22 cellular contexts compared by ENCODE assay signal in genomic region chr6:145621776-145622175, GRCh38.
A peak's percentile ranks its signal among the peaks of the same experiment; 100 is the strongest.
DNase-seq lines count a peak whose midpoint lies in the region; ATAC-seq and TF ChIP-seq lines count a peak whose summit lies in the region.
"Had no signal": no experiment of that assay in that cellular context is flagged by ENCODE, and none has a peak within 500 bp of the region (broad histone marks: within the 10 kb centered on the region; RNA-seq: fewer than 3 reads in every experiment).

No MANE protein-coding gene starts in this region.

- no peak overlapping the region for H3K27ac Mint-ChIP-seq in natural killer cell treated with Interleukin-12 subunit alpha and Interleukin-12 subunit beta and Interleukin-15 and Interleukin-18, amount 100 ng/mL, for 72 hours
- H3K27ac Mint-ChIP-seq: activated T-helper 17 cell treated with anti-CD3 and anti-CD28 coated beads, Interleukin-2, amount 50 U/mL, for 72 hours; stimulated activated naive B cell treated with anti-CD40 and anti-IgM and Interleukin-4, amounts not matched to agents 10 μg/mL and 1 μg/mL and 100 μg/mL, for 72 hours had no signal

- ATAC-seq in GM19351 (IDR thresholded peaks at IDR 0.05; ENCODE audit: unreplicated experiment) (peak; percentile 65), GM21717 (IDR thresholded peaks at IDR 0.05; ENCODE audit: unreplicated experiment) (peak; percentile 78), HG03103 (IDR thresholded peaks at IDR 0.05; ENCODE audit: low read depth, unreplicated experiment) (peak; percentile 52)
- no peak for ATAC-seq in natural killer cell treated with Interleukin-12 subunit alpha and Interleukin-12 subunit beta and Interleukin-15 and Interleukin-18, amount 100 ng/mL, for 72 hours
- ATAC-seq: activated T-helper 17 cell treated with anti-CD3 and anti-CD28 coated beads, Interleukin-2, amount 50 U/mL, for 72 hours; gastroesophageal sphincter; K562; Panc1; stimulated activated naive B cell treated with anti-CD40 and anti-IgM and Interleukin-4, amounts not matched to agents 10 μg/mL and 1 μg/mL and 100 μg/mL, for 72 hours had no signal

- H3K4me3 Mint-ChIP-seq in natural killer cell treated with Interleukin-12 subunit alpha and Interleukin-12 subunit beta and Interleukin-15 and Interleukin-18, amount 100 ng/mL, for 72 hours, result no peak overlapping the region
- H3K4me3 Mint-ChIP-seq: activated T-helper 17 cell treated with anti-CD3 and anti-CD28 coated beads, Interleukin-2, amount 50 U/mL, for 72 hours; stimulated activated naive B cell treated with anti-CD40 and anti-IgM and Interleukin-4, amounts not matched to agents 10 μg/mL and 1 μg/mL and 100 μg/mL, for 72 hours had no signal

- no peaks in the 10 kb centered on the region for H3K36me3 Mint-ChIP-seq in natural killer cell treated with Interleukin-12 subunit alpha and Interleukin-12 subunit beta and Interleukin-15 and Interleukin-18, amount 100 ng/mL, for 72 hours

- H3K9me3 Mint-ChIP-seq in natural killer cell treated with Interleukin-12 subunit alpha and Interleukin-12 subunit beta and Interleukin-15 and Interleukin-18, amount 100 ng/mL, for 72 hours, result peaks cover 5% of the 10 kb centered on the region

- no peak for TF ChIP-seq CTCF in GM12865 (IDR thresholded peaks at IDR 0.05; ENCODE audit: insufficient read depth, low read depth, low read length, missing control alignments)
- TF ChIP-seq CTCF in GM13977 (IDR thresholded peaks at IDR 0.05; ENCODE audit: extremely low read depth, insufficient read depth, missing control alignments), result no peak

- peak; percentile 21 for DNase-seq in GM12865 (ENCODE audit: low read depth)
- no peak for DNase-seq in natural killer cell treated with Interleukin-12 subunit alpha and Interleukin-12 subunit beta and Interleukin-15 and Interleukin-18, amount 100 ng/mL, for 72 hours (ENCODE audit: low spot score)
- no peak for DNase-seq in GM13977 (ENCODE audit: low spot score)
- no peak for DNase-seq in NCI-H1092 (lab: John Stamatoyannopoulos, UW)
- DNase-seq in HuH-7 (ENCODE audit: low spot score), result no peak
- DNase-seq: 8988T; activated CD4-positive, alpha-beta T cell treated with anti-CD3 and anti-CD28 coated beads for 1 hour; dermis blood vessel endothelial cell; GM23248; NCI-H1048; NCI-H774; stimulated activated naive B cell treated with anti-CD40 and anti-IgM and Interleukin-4, amounts not matched to agents 10 μg/mL and 1 μg/mL and 100 μg/mL, for 72 hours; T-helper 9 cell; trophoblast cell had no signal

- H3K27me3 Mint-ChIP-seq in natural killer cell treated with Interleukin-12 subunit alpha and Interleukin-12 subunit beta and Interleukin-15 and Interleukin-18, amount 100 ng/mL, for 72 hours, result peaks cover 0 to 6% of the 10 kb centered on the region in 2 donors
- H3K27me3 Mint-ChIP-seq: activated T-helper 17 cell treated with anti-CD3 and anti-CD28 coated beads, Interleukin-2, amount 50 U/mL, for 72 hours; stimulated activated naive B cell treated with anti-CD40 and anti-IgM and Interleukin-4, amounts not matched to agents 10 μg/mL and 1 μg/mL and 100 μg/mL, for 72 hours had no signal

- H3K4me3 ChIP-seq in GM12865 (ENCODE audit: low read depth, low read length), result no peak overlapping the region
- H3K4me3 ChIP-seq: gastroesophageal sphincter, GM23248, K562, SK-N-MC had no signal

- in situ Hi-C loops in GM13977 (cut with MboI; ENCODE audit: low pct_unique_long_range_greater_than_20kb, low sequenced_read_pairs, unreplicated experiment), result no loop called here

- H3K4me1 Mint-ChIP-seq in natural killer cell treated with Interleukin-12 subunit alpha and Interleukin-12 subunit beta and Interleukin-15 and Interleukin-18, amount 100 ng/mL, for 72 hours (ENCODE audit: low read depth in 2 of 2), result no peaks in the 10 kb centered on the region
- H3K4me1 Mint-ChIP-seq: activated T-helper 17 cell treated with anti-CD3 and anti-CD28 coated beads, Interleukin-2, amount 50 U/mL, for 72 hours; stimulated activated naive B cell treated with anti-CD40 and anti-IgM and Interleukin-4, amounts not matched to agents 10 μg/mL and 1 μg/mL and 100 μg/mL, for 72 hours had no signal

Comparison
In these comparisons a context has a peak if more than half of its experiments do, and no peak if none do; other contexts are left out.
1. ATAC-seq: peak in GM19351 (single experiment), GM21717 (single experiment) and HG03103 (single experiment); none in natural killer cell treated with Interleukin-12 subunit alpha and Interleukin-12 subunit beta and Interleukin-15 and Interleukin-18, amount 100 ng/mL, for 72 hours (0 of 2).